In the genomic region with DNA sequence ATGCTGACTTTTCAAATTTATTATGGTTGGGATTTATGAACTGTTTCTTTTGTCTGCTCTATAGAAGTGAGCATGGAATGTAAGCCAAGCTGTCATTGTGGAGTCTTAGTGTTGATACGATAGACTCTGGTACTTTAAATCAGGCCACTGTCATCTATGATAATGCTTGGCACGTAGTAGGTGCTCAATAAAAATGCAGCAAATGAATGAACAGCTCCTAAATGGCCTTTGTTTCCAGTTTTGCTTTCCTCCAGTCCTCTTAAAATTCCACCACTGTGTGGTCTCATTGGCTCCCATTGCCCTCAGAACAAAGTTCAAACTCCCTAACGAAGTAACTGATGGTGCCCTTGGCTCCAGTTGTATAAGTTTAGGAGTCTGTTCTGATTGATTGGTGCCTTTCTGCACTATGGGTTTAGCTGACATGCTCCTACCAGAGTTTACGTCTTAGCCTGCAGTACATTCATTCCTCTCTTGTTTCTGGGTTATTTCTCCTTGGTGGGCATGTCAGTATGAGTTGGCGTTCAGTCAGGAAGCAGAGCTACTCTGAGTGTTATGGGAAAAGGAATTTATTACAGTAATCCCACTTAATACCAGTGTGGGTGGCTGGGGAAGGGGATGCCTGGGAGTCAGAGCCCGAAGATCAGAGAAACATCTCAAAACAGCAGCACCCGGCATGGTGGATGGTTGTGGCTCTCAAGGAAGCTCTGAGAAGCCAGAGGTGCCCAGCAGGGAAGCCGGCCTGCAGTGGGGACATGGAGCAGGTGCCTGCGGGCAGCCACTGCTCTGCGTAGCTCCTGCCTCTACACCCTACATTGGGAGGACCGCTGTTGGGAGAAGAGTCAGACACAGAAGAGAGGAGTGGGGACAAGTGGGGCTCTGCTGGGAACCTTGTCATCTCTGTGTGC, we compare ENCODE assay signal across 15 cellular contexts. TPM values are rescaled to one million over a fixed set of nuclear protein-coding genes. Genes with fewer than 3 reads are reported as not detected.
DNase-seq lines count a peak whose midpoint lies in the region; ATAC-seq, FAIRE-seq and TF ChIP-seq lines count a peak whose summit lies in the region.
"Had no signal": no experiment of that assay in that cellular context is flagged by ENCODE, and none has a peak within 500 bp of the region (broad histone marks: within the 10 kb centered on the region; RNA-seq: fewer than 3 reads in every experiment).

No MANE protein-coding gene starts in this region.

- CTCF ChIA-PET in HepG2 (lab: Yijun Ruan, JAX; ENCODE audit: low intra/inter-chr PET ratio, low total read pairs): no interaction called here

- H4K20me1 ChIP-seq in HepG2 (ENCODE audit: insufficient read depth, low read length) (no peaks in the 10 kb centered on the region), osteoblast (ENCODE audit: insufficient read depth, low read length) (no peaks in the 10 kb centered on the region)

- TF ChIP-seq RAD21 in HepG2 (CRISPR knock-in tag; IDR thresholded peaks at IDR 0.05): no peak

- TF ChIP-seq EP300 in HepG2 (IDR thresholded peaks at IDR 0.05; ENCODE audit: low read depth in 2 of 2, low read length in 2 of 2) (no peak), HepG2 (CRISPR knock-in tag; IDR thresholded peaks at IDR 0.05; ENCODE audit: borderline replicate concordance) (no peak)

- no peak overlapping the region for H3K14ac ChIP-seq in trophoblast cell (ENCODE audit: low read length)

- POLR2A ChIA-PET in HepG2 (lab: Yijun Ruan, JAX): no interaction called here

- H2BK120ac ChIP-seq in trophoblast cell (ENCODE audit: insufficient read depth, low read length, poor library complexity): no peak overlapping the region

- no peak for FAIRE-seq in HepG2 (lab: Jason Lieb, UNC)

- H4K12ac ChIP-seq in trophoblast cell (ENCODE audit: low read depth, low read length): no peak overlapping the region

- no peak for TF ChIP-seq CTCF in HepG2 (CRISPR knock-in tag; IDR thresholded peaks at IDR 0.05)
- no peak for TF ChIP-seq CTCF in right lobe of liver (IDR thresholded peaks at IDR 0.05)
- no peak for TF ChIP-seq CTCF in fibroblast of villous mesenchyme (IDR thresholded peaks at IDR 0.05; ENCODE audit: insufficient read depth, low read depth, low read length)
- no peak for TF ChIP-seq CTCF in coronary artery (IDR thresholded peaks at IDR 0.05)
- no peak for TF ChIP-seq CTCF in osteoblast (IDR thresholded peaks at IDR 0.05; ENCODE audit: extremely low read depth, low read depth, low read length)

- no peak overlapping the region for H4K91ac ChIP-seq in trophoblast cell (ENCODE audit: low read depth, low read length)

- no peak overlapping the region for H2AK5ac ChIP-seq in trophoblast cell (ENCODE audit: low read length)

- H3K36me3 ChIP-seq in HepG2 (replicated peaks in 1 of 2; ENCODE audit: control insufficient read depth in 1 of 2, insufficient read depth in 2 of 2, low read length in 2 of 2) (no peaks in the 10 kb centered on the region), right lobe of liver (no peaks in the 10 kb centered on the region), trophoblast cell (ENCODE audit: control insufficient read depth in 1 of 2, insufficient read depth in 2 of 2, low read length in 2 of 2) (peaks cover 25 to 34% of the 10 kb centered on the region in 2 experiments), osteoblast (ENCODE audit: insufficient read depth, low read length) (no peaks in the 10 kb centered on the region)
- H3K36me3 ChIP-seq: BLaER1 treated with 17β-estradiol and CSF1 and Interleukin-3, amounts not matched to agents 10 nM and 100 nM; HAP-1 had no signal

- ATAC-seq in HepG2 (no peak), right lobe of liver (no peak), GM21367 (IDR thresholded peaks at IDR 0.05; ENCODE audit: unreplicated experiment) (no peak)

- BruUV-seq in HepG2 (replicated peaks; lab: Mats Ljungman, UMichigan): no TSS peak

- H3K18ac ChIP-seq in trophoblast cell (ENCODE audit: low read length): no peak overlapping the region

- no peak for TF ChIP-seq POLR2A in HepG2 (IDR thresholded peaks at IDR 0.05; ENCODE audit: insufficient read depth in 1 of 2, low read depth in 2 of 2, low read length in 2 of 2)
- no peak for TF ChIP-seq POLR2A in right lobe of liver (IDR thresholded peaks at IDR 0.05)

- H3K9me3 ChIP-seq in HepG2 (ENCODE audit: low read length) (no peaks in the 10 kb centered on the region), right lobe of liver (no peaks in the 10 kb centered on the region), trophoblast cell (ENCODE audit: insufficient read depth, low read depth, low read length) (peaks cover 2% of the 10 kb centered on the region), osteoblast (ENCODE audit: low read depth, low read length) (no peaks in the 10 kb centered on the region)
- H3K9me3 ChIP-seq: BLaER1 treated with 17β-estradiol and CSF1 and Interleukin-3, amounts not matched to agents 10 nM and 100 nM; HAP-1 had no signal

- H3K79me2 ChIP-seq in HepG2 (ENCODE audit: insufficient read depth, low read length): no peaks in the 10 kb centered on the region
- peaks cover 27% of the 10 kb centered on the region for H3K79me2 ChIP-seq in trophoblast cell (ENCODE audit: control insufficient read depth, insufficient read depth, low read length, poor library complexity)
- peaks cover 71% of the 10 kb centered on the region for H3K79me2 ChIP-seq in osteoblast (ENCODE audit: insufficient read depth, low read length)

- no peak overlapping the region for H2BK12ac ChIP-seq in trophoblast cell (ENCODE audit: low read length)

- H3K4me2 ChIP-seq in HepG2 (ENCODE audit: low read depth, low read length) (no peak overlapping the region), trophoblast cell (ENCODE audit: low read length) (no peak overlapping the region), osteoblast (ENCODE audit: insufficient read depth, low read length) (no peak overlapping the region)

- in situ Hi-C loops in HepG2 (cut with HindIII; ENCODE audit: extremely low pct_ligation_motif_present, low pct_unique_long_range_greater_than_20kb): no loop called here

- H4K8ac ChIP-seq in trophoblast cell (ENCODE audit: low read depth, low read length): no peak overlapping the region

- H3K27ac ChIP-seq in HepG2 (ENCODE audit: extremely low read length, insufficient read depth, low read length) (no peak overlapping the region), right lobe of liver (no peak overlapping the region), trophoblast cell (ENCODE audit: low read depth, low read length) (no peak overlapping the region), coronary artery (no peak overlapping the region), osteoblast (ENCODE audit: low read depth, low read length) (no peak overlapping the region)
- H3K27ac ChIP-seq: 22Rv1 had no signal

- peak overlapping the region; percentile 88 for H3K4ac ChIP-seq in trophoblast cell (ENCODE audit: low read depth, low read length)

- H3K79me1 ChIP-seq in trophoblast cell (ENCODE audit: low read length): no peaks in the 10 kb centered on the region

- H2AFZ ChIP-seq in HepG2 (ENCODE audit: low read length) (no peak overlapping the region), trophoblast cell (ENCODE audit: insufficient read depth, low read length, poor library complexity) (no peak overlapping the region), osteoblast (ENCODE audit: low read length) (no peak overlapping the region)

- H3K27me3 ChIP-seq in HepG2 (ENCODE audit: control insufficient read depth in 1 of 2, insufficient read depth in 2 of 2, low read length in 2 of 2): no peaks in the 10 kb centered on the region; a peak in 1 of 5 replicates
- no peaks in the 10 kb centered on the region for H3K27me3 ChIP-seq in right lobe of liver
- no peaks in the 10 kb centered on the region for H3K27me3 ChIP-seq in trophoblast cell (ENCODE audit: insufficient read depth, low read length)
- no peaks in the 10 kb centered on the region for H3K27me3 ChIP-seq in osteoblast (ENCODE audit: insufficient read depth, low read length)
- H3K27me3 ChIP-seq: BLaER1 treated with 17β-estradiol and CSF1 and Interleukin-3, amounts not matched to agents 10 nM and 100 nM had no signal

- intact Hi-C loops in HepG2 (cut with micrococcal nuclease; ENCODE audit: unreplicated experiment) (no loop called here), right lobe of liver (cut with DNase I) (no loop called here)

- H3K23ac ChIP-seq in trophoblast cell (ENCODE audit: low read length): no peak overlapping the region

- H3K4me1 ChIP-seq in HepG2 (ENCODE audit: insufficient read depth, low read length): no peaks in the 10 kb centered on the region
- no peaks in the 10 kb centered on the region for H3K4me1 ChIP-seq in right lobe of liver
- H3K4me1 ChIP-seq in trophoblast cell (ENCODE audit: control insufficient read depth in 1 of 2, insufficient read depth in 2 of 2, low read length in 2 of 2): peaks cover 10 to 18% of the 10 kb centered on the region in 2 experiments
- H3K4me1 ChIP-seq in osteoblast (ENCODE audit: insufficient read depth, low read length): peaks cover 32% of the 10 kb centered on the region
- H3K4me1 ChIP-seq: HAP-1 had no signal

- H3K9ac ChIP-seq in HepG2 (ENCODE audit: insufficient read depth, low read depth, low read length) (no peak overlapping the region), trophoblast cell (ENCODE audit: low read length) (no peak overlapping the region)

- DNase-seq in HepG2 (ENCODE audit: low spot score) (no peak), right lobe of liver (no peak), fibroblast of villous mesenchyme (ENCODE audit: low read depth) (peak; percentile 93), trophoblast cell (no peak), coronary artery (ENCODE audit: low spot score) (no peak), GM19240 (ENCODE audit: insufficient read length, low spot score) (no peak), osteoblast (ENCODE audit: insufficient read length, low spot score, missing footprints) (no peak)
- DNase-seq: NCI-H1436, NCI-H2029 treated with DMSO at 0.1 percent for 48 hours, NCI-H510A treated with DMSO at 0.1 percent for 48 hours, SIG-M5 had no signal

- 62% methylated on average over 11 of the region's 11 CpGs for WGBS in HepG2 (ENCODE audit: low lambda C conversion rate)
- 69% methylated on average over 10 of the region's 11 CpGs for WGBS in right lobe of liver (ENCODE audit: insufficient coverage, low coverage, low lambda C conversion rate, missing lambda C conversion rate)
- WGBS in trophoblast cell (ENCODE audit: extremely low coverage, insufficient coverage, insufficient read length): no CpG with 5 or more reads among the region's 11 CpGs

- H3K4me3 ChIP-seq in HepG2 (replicated peaks in 1 of 3; ENCODE audit: insufficient read depth in 1 of 3, low read depth in 2 of 3, low read length in 3 of 3) (no peak overlapping the region), right lobe of liver (no peak overlapping the region), fibroblast of villous mesenchyme (ENCODE audit: low read depth, low read length) (no peak overlapping the region), trophoblast cell (ENCODE audit: low read depth, low read length) (no peak overlapping the region), coronary artery (no peak overlapping the region), osteoblast (ENCODE audit: insufficient read depth, low read length) (no peak overlapping the region)
- H3K4me3 ChIP-seq: BLaER1 treated with 17β-estradiol and CSF1 and Interleukin-3, amounts not matched to agents 10 nM and 100 nM; HAP-1 had no signal

- no peak overlapping the region for H2BK5ac ChIP-seq in trophoblast cell (ENCODE audit: low read depth, low read length, poor library complexity)

RNA-seq across cellular contexts. Expression of gene RAB31, which starts 48.7 kb away (rescaled TPM):
- total RNA-seq in HepG2 (2016; rRNA removed; fragmentation: Illumina TruSeq; extraction: Trizol) (1.7 and 3.6 TPM in 2 replicates), right lobe of liver (10 to 100 TPM in 1 of 6 experiments, 1 to 10 TPM in 5; 3.0 to 14.3 (median 5.4) TPM), fibroblast of villous mesenchyme (34.5 and 48.6 TPM in 2 replicates), osteoblast (120 and 144 TPM in 2 replicates)
- 1.4 and 2.6 TPM in 2 replicates for total RNA-seq in HepG2 (2016; cell fraction: cytosol; rRNA removed; fragmentation: Illumina TruSeq; extraction: Trizol; ENCODE audit: low read depth)
- total RNA-seq in HepG2 (2016; cell fraction: insoluble cytoplasmic fraction; rRNA removed; fragmentation: Illumina TruSeq; extraction: Trizol): 2.9 TPM in 2 replicates
- total RNA-seq in HepG2 (2016; cell fraction: membrane; rRNA removed; fragmentation: Illumina TruSeq; extraction: Trizol): 3.1 and 3.4 TPM in 2 replicates
- 1.4 and 2.6 TPM in 2 replicates for total RNA-seq in HepG2 (2016; cell fraction: nucleus; rRNA removed; fragmentation: Illumina TruSeq; extraction: Trizol)
- polyA plus RNA-seq in HepG2 (2011; rRNA removed): 0.73 and 1.1 TPM in 2 replicates
- polyA plus RNA-seq in HepG2 (2011; cell fraction: cytosol; rRNA removed): 0.24 and 1.2 TPM in 2 replicates
- 8.7 and 12.9 TPM in 2 replicates for polyA plus RNA-seq in HepG2 (2011; cell fraction: nucleus; rRNA removed)
- 0.38 and 2.1 TPM in 2 replicates for polyA plus RNA-seq in HepG2 (2012)
- polyA plus RNA-seq in HepG2 (2016; cell fraction: cytosol; fragmentation: Illumina TruSeq; extraction: Trizol; ENCODE audit: low read depth): 4.4 and 5.7 TPM in 2 replicates
- polyA plus RNA-seq in HepG2 (2016; cell fraction: insoluble cytoplasmic fraction; fragmentation: Illumina TruSeq; extraction: Trizol; ENCODE audit: low read depth): 3.7 TPM in 2 replicates
- polyA plus RNA-seq in HepG2 (2016; cell fraction: membrane; fragmentation: Illumina TruSeq; extraction: Trizol; ENCODE audit: low read depth): 2.6 and 3.5 TPM in 2 replicates
- polyA plus RNA-seq in HepG2 (2016; cell fraction: nucleus; fragmentation: Illumina TruSeq; extraction: Trizol; ENCODE audit: insufficient read depth, low read depth): 2.9 and 3.0 TPM in 2 replicates
- polyA minus RNA-seq in HepG2 (2011; rRNA and poly(A)+ RNA removed; ENCODE audit: low replicate concordance): 1.9 and 153 TPM in 2 replicates
- polyA minus RNA-seq in HepG2 (2011; cell fraction: cytosol; rRNA and poly(A)+ RNA removed): 2.8 and 4.2 TPM in 2 replicates
- polyA minus RNA-seq in HepG2 (2011; cell fraction: nucleus; rRNA and poly(A)+ RNA removed): 5.3 and 5.5 TPM in 2 replicates
- 287 and 288 TPM in 2 replicates for polyA plus RNA-seq in trophoblast cell (2013)
